Comparison of ENCODE assay signal across 29 cellular contexts in the genomic region with DNA sequence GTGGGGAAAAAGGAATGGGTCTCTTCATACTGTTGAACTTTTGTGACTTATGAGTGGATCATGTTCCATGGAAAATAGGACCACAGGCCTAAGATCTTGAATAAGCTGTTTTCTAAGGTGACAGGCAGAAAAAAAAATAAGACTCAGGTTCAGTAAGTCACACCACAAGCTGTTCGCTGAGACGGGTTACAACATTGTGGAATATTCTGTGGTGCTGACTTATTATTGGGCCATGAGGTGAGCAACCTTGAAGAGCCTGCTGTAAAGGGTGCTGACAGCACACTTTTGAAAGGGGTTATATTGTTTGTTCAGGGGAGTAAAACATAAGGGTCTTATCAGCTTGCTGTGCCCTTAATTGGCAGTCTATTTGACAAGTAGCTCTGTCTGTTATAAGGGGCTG.
"Had no signal": no experiment of that assay in that cellular context is flagged by ENCODE, and none has a peak within 500 bp of the region (broad histone marks: within the 10 kb centered on the region; RNA-seq: fewer than 3 reads in every experiment).

No MANE protein-coding gene starts in this region.

- H3K27ac Mint-ChIP-seq: activated CD4-positive, alpha-beta memory T cell treated with anti-CD3 and anti-CD28 coated beads, Interleukin-2, amount 10 ng/mL, durations not matched to agents 7 days and 5 days; activated naive CD4-positive, alpha-beta T cell treated with anti-CD3 and anti-CD28 coated beads for 36 hours; activated naive CD8-positive, alpha-beta T cell; activated T-helper 17 cell treated with anti-CD3 and anti-CD28 coated beads, Interleukin-2, amount 50 U/mL, for 72 hours; T-cell had no signal

- H3K36me3 ChIP-seq: brain microvascular endothelial cell had no signal

- H3K4me3 Mint-ChIP-seq: activated CD4-positive, alpha-beta memory T cell treated with anti-CD3 and anti-CD28 coated beads, Interleukin-2, amount 10 ng/mL, durations not matched to agents 7 days and 5 days; activated naive CD4-positive, alpha-beta T cell treated with anti-CD3 and anti-CD28 coated beads for 36 hours; activated naive CD8-positive, alpha-beta T cell; activated T-helper 17 cell treated with anti-CD3 and anti-CD28 coated beads, Interleukin-2, amount 50 U/mL, for 72 hours; T-cell had no signal

- H3K4me1 Mint-ChIP-seq: activated T-helper 17 cell treated with anti-CD3 and anti-CD28 coated beads, Interleukin-2, amount 50 U/mL, for 72 hours had no signal

- H3K4me2 ChIP-seq: KMS-11 had no signal

- H3K27ac ChIP-seq: brain microvascular endothelial cell, KMS-11, SK-N-MC, VCaP had no signal

- DNase-seq: activated CD4-positive, alpha-beta memory T cell treated with anti-CD3 and anti-CD28 coated beads, Interleukin-2, amount 10 ng/mL, durations not matched to agents 7 days and 5 days; activated CD4-positive, alpha-beta T cell treated with anti-CD3 and anti-CD28 coated beads, Interleukin-2, amount 50 U/mL, for 1 hour; activated CD4-positive, CD25-positive, alpha-beta regulatory T cell; activated gamma-delta T cell; activated naive CD4-positive, alpha-beta T cell treated with anti-CD3 and anti-CD28 coated beads for 36 hours; activated T-cell treated with anti-CD3 and anti-CD28 coated beads for 4 hours; activated T-cell treated with anti-CD3 and anti-CD28 coated beads, Interleukin-2, amount 50 U/mL, for 48 hours; brain microvascular endothelial cell; cerebellar nuclear complex; NCI-H1092; NCI-H1436; NCI-H187 treated with DMSO at 0.1 percent for 48 hours; NCI-H2081 treated with DMSO at 0.1 percent for 48 hours; NCI-H446 treated with DMSO at 0.1 percent for 48 hours; NCI-H524 treated with DMSO at 0.1 percent for 48 hours; NCI-H774; NK-92 treated with Interleukin-12 subunit alpha and Interleukin-12 subunit beta, amount 100 ng/mL, for 24 hours; OCI-M1; RPMI8226; T-cell; T-helper 2 cell; T1000 had no signal

- H3K9ac ChIP-seq: KMS-11 had no signal

- H3K9me3 Mint-ChIP-seq: activated CD4-positive, alpha-beta memory T cell treated with anti-CD3 and anti-CD28 coated beads, Interleukin-2, amount 10 ng/mL, durations not matched to agents 7 days and 5 days; activated naive CD4-positive, alpha-beta T cell treated with anti-CD3 and anti-CD28 coated beads for 36 hours had no signal

- H3K27me3 Mint-ChIP-seq: activated naive CD8-positive, alpha-beta T cell had no signal

- H3K27me3 ChIP-seq: brain microvascular endothelial cell had no signal

- H3K36me3 Mint-ChIP-seq: activated naive CD8-positive, alpha-beta T cell; T-cell had no signal

- H3K4me3 ChIP-seq: SK-N-MC had no signal

- ATAC-seq: activated T-helper 17 cell treated with anti-CD3 and anti-CD28 coated beads, Interleukin-2, amount 50 U/mL, for 72 hours; Panc1; Right ventricle myocardium inferior; T-cell had no signal
